ENCODE assay signal across 30 cellular contexts in genomic region chr3:188192034-188192433, GRCh38.
"Had no signal": no experiment of that assay in that cellular context is flagged by ENCODE, and none has a peak within 500 bp of the region (broad histone marks: within the 10 kb centered on the region; RNA-seq: fewer than 3 reads in every experiment).

No MANE protein-coding gene starts in this region.

- H3K4me3 ChIP-seq: dorsolateral prefrontal cortex, gastroesophageal sphincter, heart left ventricle, hepatocyte, left lung, mucosa of descending colon, ovary, psoas muscle, skin epidermis, spleen, thoracic aorta, transverse colon, upper lobe of right lung, uterus had no signal

- H3K4me2 ChIP-seq: hepatocyte had no signal

- H3K9me3 Mint-ChIP-seq: mesothelial cell of epicardium; nephron progenitor cell; stimulated activated memory B cell treated with anti-CD40 and anti-IgM and Interleukin-4, amounts not matched to agents 10 μg/mL and 1 μg/mL and 100 μg/mL, for 72 hours had no signal

- H3K36me3 ChIP-seq: ovary, thoracic aorta, transverse colon, uterus had no signal

- H3K4me1 ChIP-seq: uterus had no signal

- H3K27ac ChIP-seq: epithelial cell of prostate, foreskin keratinocyte, hepatocyte, left lung, ovary, psoas muscle, skin epidermis, spleen, upper lobe of right lung, uterus had no signal

- H3K27me3 Mint-ChIP-seq: naive thymus-derived CD8-positive, alpha-beta T cell; stimulated activated memory B cell treated with anti-CD40 and anti-IgM and Interleukin-4, amounts not matched to agents 10 μg/mL and 1 μg/mL and 100 μg/mL, for 72 hours had no signal

- H3K27me3 ChIP-seq: dorsolateral prefrontal cortex, foreskin keratinocyte, gastroesophageal sphincter, heart left ventricle, hepatocyte, left lung, ovary, spleen, transverse colon, upper lobe of right lung, uterus had no signal

- H3K4me3 Mint-ChIP-seq: mesothelial cell of epicardium; naive thymus-derived CD8-positive, alpha-beta T cell; nephron progenitor cell; stimulated activated memory B cell treated with anti-CD40 and anti-IgM and Interleukin-4, amounts not matched to agents 10 μg/mL and 1 μg/mL and 100 μg/mL, for 72 hours had no signal

- DNase-seq: dorsolateral prefrontal cortex; effector CD4-positive, alpha-beta T cell; foreskin keratinocyte; heart left ventricle; left cardiac atrium; left lung; mesenchymal stem cell; mucosa of descending colon; naive thymus-derived CD8-positive, alpha-beta T cell; nephron progenitor cell; nucleus accumbens; ovary; posterior cingulate gyrus; psoas muscle; right cardiac atrium; spleen; stimulated activated CD4-positive, alpha-beta T cell treated with anti-CD3 and anti-CD28 coated beads, Interleukin-4, amount 100 ng/mL, for 4 hours; stimulated activated naive CD8-positive, alpha-beta T cell treated with anti-CD3 and anti-CD28 coated beads, Interleukin-15, Interleukin-2, amounts not matched to agents 100 U/mL and 50 U/mL, for 24 hours; substantia nigra; transverse colon; upper lobe of right lung had no signal

- H3K9me3 ChIP-seq: gastroesophageal sphincter, heart left ventricle, left lung, mucosa of descending colon, ovary, psoas muscle, spleen, thoracic aorta, transverse colon, upper lobe of right lung, uterus had no signal

- H3K27ac Mint-ChIP-seq: mesothelial cell of epicardium; nephron progenitor cell; stimulated activated memory B cell treated with anti-CD40 and anti-IgM and Interleukin-4, amounts not matched to agents 10 μg/mL and 1 μg/mL and 100 μg/mL, for 72 hours had no signal

- H2AFZ ChIP-seq: hepatocyte had no signal

- ATAC-seq: esophagus mucosa; foreskin keratinocyte; gastroesophageal sphincter; heart left ventricle; left cardiac atrium; left lung; mucosa of descending colon; naive thymus-derived CD8-positive, alpha-beta T cell; psoas muscle; right cardiac atrium; stimulated activated memory B cell treated with anti-CD40 and anti-IgM and Interleukin-4, amounts not matched to agents 10 μg/mL and 1 μg/mL and 100 μg/mL, for 72 hours; stimulated activated naive CD8-positive, alpha-beta T cell treated with anti-CD3 and anti-CD28 coated beads, Interleukin-15, Interleukin-2, amounts not matched to agents 100 U/mL and 50 U/mL, for 24 hours; upper lobe of right lung had no signal
